In the genomic region with DNA sequence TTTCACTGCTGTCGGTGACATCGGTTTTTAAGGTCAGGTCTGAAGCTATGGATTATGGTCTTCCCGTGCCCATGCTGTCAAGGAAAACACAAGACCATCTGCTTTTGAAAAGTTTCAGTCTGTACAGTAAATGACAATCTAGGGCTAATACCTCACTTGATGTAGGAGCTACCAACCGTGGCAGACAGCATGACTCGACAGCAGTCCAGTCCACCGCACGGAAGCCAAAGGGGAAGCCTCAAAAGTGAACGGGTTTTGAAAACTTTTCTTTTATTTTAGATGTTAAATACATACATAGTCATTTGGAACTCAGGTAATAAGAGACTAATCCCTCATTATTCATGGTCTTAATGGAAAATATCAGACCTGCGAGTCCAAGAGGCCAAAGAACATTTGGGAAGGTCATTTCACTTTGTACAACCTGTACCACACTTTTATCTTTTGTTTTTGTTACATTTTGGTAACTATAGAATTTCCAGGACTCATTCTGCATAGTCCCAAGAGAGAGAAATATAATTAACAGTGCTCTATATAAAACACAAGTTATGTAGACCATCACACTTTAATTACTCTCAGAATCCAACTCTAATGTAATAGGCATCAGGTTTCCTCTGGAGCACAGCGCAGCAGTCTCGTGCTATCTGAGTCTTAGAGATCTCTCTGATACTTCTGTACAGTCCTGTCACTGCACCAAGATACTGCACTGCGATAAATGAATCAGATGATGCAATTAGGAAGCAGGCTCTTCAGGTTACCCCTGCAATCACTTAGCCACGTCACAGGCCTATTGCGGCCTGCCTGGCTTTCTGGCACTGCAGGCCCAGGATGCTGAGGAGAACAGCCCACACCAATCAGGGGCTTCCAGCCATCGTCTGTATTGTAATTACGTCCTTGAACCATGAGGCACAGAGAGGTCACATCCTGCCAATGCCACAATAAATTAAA, we compare ENCODE assay signal across 17 cellular contexts.
DNase-seq lines count a peak whose midpoint lies in the region; ATAC-seq, FAIRE-seq and TF ChIP-seq lines count a peak whose summit lies in the region.
"Had no signal": no experiment of that assay in that cellular context is flagged by ENCODE, and none has a peak within 500 bp of the region (broad histone marks: within the 10 kb centered on the region; RNA-seq: fewer than 3 reads in every experiment).

No MANE protein-coding gene starts in this region.

- no peak for ATAC-seq in Right ventricle myocardium superior (ENCODE audit: poor library complexity)
- ATAC-seq: pancreas had no signal

- H3K4me2 ChIP-seq in parathyroid adenoma (ENCODE audit: low read length), result peak overlapping the region; percentile 9

- H3K27me3 ChIP-seq in parathyroid adenoma (ENCODE audit: control insufficient read depth, insufficient read depth, low read length), result no peaks in the 10 kb centered on the region
- H3K27me3 ChIP-seq: pancreas, Peyer's patch had no signal

- H3K9me3 ChIP-seq in HEK293 (ENCODE audit: control insufficient read depth, insufficient read depth, low read depth, low read length) (no peaks in the 10 kb centered on the region), parathyroid adenoma (ENCODE audit: control insufficient read depth, low read length) (no peaks in the 10 kb centered on the region)
- H3K9me3 ChIP-seq: pancreas, Peyer's patch had no signal

- POLR2A ChIA-PET in HEK293 (lab: Yijun Ruan, JAX), result no interaction called here

- H3K4me3 ChIP-seq in HEK293 (ENCODE audit: low read depth, low read length), result no peak overlapping the region
- H3K4me3 ChIP-seq in parathyroid adenoma (ENCODE audit: low read depth, low read length), result no peak overlapping the region
- H3K4me3 ChIP-seq: pancreas, Peyer's patch had no signal

- H3K36me3 ChIP-seq in HEK293 (ENCODE audit: control insufficient read depth in 2 of 2, insufficient read depth in 1 of 2, low read length in 2 of 2) (no peaks in the 10 kb centered on the region), parathyroid adenoma (ENCODE audit: control insufficient read depth, insufficient read depth, low read length) (no peaks in the 10 kb centered on the region)
- H3K36me3 ChIP-seq: pancreas, Peyer's patch had no signal

- FAIRE-seq in HTR-8/SVneo (lab: Jason Lieb, UNC), result no peak
- FAIRE-seq: endothelial cell of umbilical vein, islet of Langerhans, pancreas had no signal

- no peaks in the 10 kb centered on the region for H3K79me2 ChIP-seq in parathyroid adenoma

- H2AFZ ChIP-seq in parathyroid adenoma, result peak overlapping the region; percentile 46

- TF ChIP-seq CTCF in HEK293 (tag by site-specific recombination; IDR thresholded peaks at IDR 0.05) (no peak), parathyroid adenoma (IDR thresholded peaks at IDR 0.05) (no peak)

- CTCF ChIA-PET in HEK293 (lab: Yijun Ruan, JAX), result interaction anchor here (0.7 to 8.0 kb wide), 19 partner anchors 8 to 1085 kb away, joined by 3 to 133 read pairs (median 6); no protein-coding TSS in a partner anchor

- intact Hi-C loops in Right ventricle myocardium superior (cut with DNase I), result no loop called here

- no peak overlapping the region for H3K9ac ChIP-seq in parathyroid adenoma

- H3K4me1 ChIP-seq in HEK293 (ENCODE audit: control insufficient read depth, insufficient read depth, low read length), result peaks cover 13% of the 10 kb centered on the region; the same call in 1 of the 2 replicates
- H3K4me1 ChIP-seq in parathyroid adenoma, result peaks cover 11% of the 10 kb centered on the region

- DNase-seq in NCI-H524 (lab: John Stamatoyannopoulos, UW) (peak; percentile 84 to 92), fibroblast of gingiva (ENCODE audit: low read depth) (peak; percentile 34), MV-4-11 (lab: John Stamatoyannopoulos, UW) (no peak), Right ventricle myocardium superior (no peak), iPS-NIHi7 (ENCODE audit: extremely low spot score) (no peak), HTR-8/SVneo (ENCODE audit: insufficient read length, low spot score) (no peak)
- DNase-seq: activated effector memory CD4-positive, alpha-beta T cell treated with Interleukin-2 at 50 U/mL for 16 hours; amygdala; Calu3; KG1; NCI-H1105; pancreas; Peyer's patch had no signal

- H3K27ac ChIP-seq in HEK293 (ENCODE audit: extremely low read depth, low read depth, low read length) (no peak overlapping the region), parathyroid adenoma (peak overlapping the region; percentile 78)
- H3K27ac ChIP-seq: pancreas had no signal

TF ChIP-seq in HEK293, 187 proteins besides CTCF, POLR2A, EP300 and RAD21 (continues in another document):
- TF ChIP-seq ZNF311 (tag by site-specific recombination; IDR thresholded peaks at IDR 0.05; ENCODE audit: borderline replicate concordance) (no peak), ZBTB20 (tag by site-specific recombination; IDR thresholded peaks at IDR 0.05) (no peak), ZNF621 (tag by site-specific recombination; IDR thresholded peaks at IDR 0.05) (no peak), ZNF302 (tag by site-specific recombination; IDR thresholded peaks at IDR 0.05; ENCODE audit: low read depth) (no peak), ZNF660 (tag by site-specific recombination; IDR thresholded peaks at IDR 0.05) (no peak), ZNF2 (tag by site-specific recombination; IDR thresholded peaks at IDR 0.05) (0 out of 2 replicates have a peak, but pooled peaks have one; percentile 25), ZNF600 (tag by site-specific recombination; IDR thresholded peaks at IDR 0.05) (no peak), ZNF239 (tag by site-specific recombination; IDR thresholded peaks at IDR 0.05) (no peak), ZNF701 (tag by site-specific recombination; IDR thresholded peaks at IDR 0.05) (no peak), ZFHX2 (tag by site-specific recombination; conservative IDR thresholded peaks at IDR 0.05) (no peak), ZNF140 (tag by site-specific recombination; IDR thresholded peaks at IDR 0.05) (no peak), ZBTB17 (tag by site-specific recombination; IDR thresholded peaks at IDR 0.05) (peak; percentile 79), TCF7L2 (IDR thresholded peaks at IDR 0.05; ENCODE audit: borderline replicate concordance, low read depth, low read length) (0 out of 2 replicates have a peak, but pooled peaks have one; percentile 36), ZNF114 (tag by site-specific recombination; IDR thresholded peaks at IDR 0.05) (no peak), OSR2 (tag by site-specific recombination; IDR thresholded peaks at IDR 0.05) (peak; percentile 52), ZBTB21 (tag by site-specific recombination; IDR thresholded peaks at IDR 0.05) (peak; percentile 62), ZNF146 (tag by site-specific recombination; IDR thresholded peaks at IDR 0.05) (no peak), ZNF223 (tag by site-specific recombination; IDR thresholded peaks at IDR 0.05) (no peak), SETDB1 (IDR thresholded peaks at IDR 0.05; ENCODE audit: insufficient read length, low read length) (no peak), ZNF658 (tag by site-specific recombination; IDR thresholded peaks at IDR 0.05) (no peak), ZNF366 (tag by site-specific recombination; conservative IDR thresholded peaks at IDR 0.05) (0 out of 2 replicates have a peak, but pooled peaks have one; percentile 23), ZNF624 (tag by site-specific recombination; IDR thresholded peaks at IDR 0.05) (no peak), YY1 (tag by site-specific recombination; IDR thresholded peaks at IDR 0.05) (no peak)
- TF ChIP-seq, protein P1, sequence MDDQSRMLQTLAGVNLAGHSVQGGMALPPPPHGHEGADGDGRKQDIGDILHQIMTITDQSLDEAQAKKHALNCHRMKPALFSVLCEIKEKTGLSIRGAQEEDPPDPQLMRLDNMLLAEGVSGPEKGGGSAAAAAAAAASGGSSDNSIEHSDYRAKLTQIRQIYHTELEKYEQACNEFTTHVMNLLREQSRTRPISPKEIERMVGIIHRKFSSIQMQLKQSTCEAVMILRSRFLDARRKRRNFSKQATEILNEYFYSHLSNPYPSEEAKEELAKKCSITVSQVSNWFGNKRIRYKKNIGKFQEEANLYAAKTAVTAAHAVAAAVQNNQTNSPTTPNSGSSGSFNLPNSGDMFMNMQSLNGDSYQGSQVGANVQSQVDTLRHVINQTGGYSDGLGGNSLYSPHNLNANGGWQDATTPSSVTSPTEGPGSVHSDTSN (CRISPR knock-in tag; IDR thresholded peaks at IDR 0.05), result no peak
- TF ChIP-seq, protein P2, sequence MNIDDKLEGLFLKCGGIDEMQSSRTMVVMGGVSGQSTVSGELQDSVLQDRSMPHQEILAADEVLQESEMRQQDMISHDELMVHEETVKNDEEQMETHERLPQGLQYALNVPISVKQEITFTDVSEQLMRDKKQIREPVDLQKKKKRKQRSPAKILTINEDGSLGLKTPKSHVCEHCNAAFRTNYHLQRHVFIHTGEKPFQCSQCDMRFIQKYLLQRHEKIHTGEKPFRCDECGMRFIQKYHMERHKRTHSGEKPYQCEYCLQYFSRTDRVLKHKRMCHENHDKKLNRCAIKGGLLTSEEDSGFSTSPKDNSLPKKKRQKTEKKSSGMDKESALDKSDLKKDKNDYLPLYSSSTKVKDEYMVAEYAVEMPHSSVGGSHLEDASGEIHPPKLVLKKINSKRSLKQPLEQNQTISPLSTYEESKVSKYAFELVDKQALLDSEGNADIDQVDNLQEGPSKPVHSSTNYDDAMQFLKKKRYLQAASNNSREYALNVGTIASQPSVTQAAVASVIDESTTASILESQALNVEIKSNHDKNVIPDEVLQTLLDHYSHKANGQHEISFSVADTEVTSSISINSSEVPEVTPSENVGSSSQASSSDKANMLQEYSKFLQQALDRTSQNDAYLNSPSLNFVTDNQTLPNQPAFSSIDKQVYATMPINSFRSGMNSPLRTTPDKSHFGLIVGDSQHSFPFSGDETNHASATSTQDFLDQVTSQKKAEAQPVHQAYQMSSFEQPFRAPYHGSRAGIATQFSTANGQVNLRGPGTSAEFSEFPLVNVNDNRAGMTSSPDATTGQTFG (tag by site-specific recombination; IDR thresholded peaks at IDR 0.05; ENCODE audit: borderline replicate concordance), result no peak
- TF ChIP-seq, protein P3, sequence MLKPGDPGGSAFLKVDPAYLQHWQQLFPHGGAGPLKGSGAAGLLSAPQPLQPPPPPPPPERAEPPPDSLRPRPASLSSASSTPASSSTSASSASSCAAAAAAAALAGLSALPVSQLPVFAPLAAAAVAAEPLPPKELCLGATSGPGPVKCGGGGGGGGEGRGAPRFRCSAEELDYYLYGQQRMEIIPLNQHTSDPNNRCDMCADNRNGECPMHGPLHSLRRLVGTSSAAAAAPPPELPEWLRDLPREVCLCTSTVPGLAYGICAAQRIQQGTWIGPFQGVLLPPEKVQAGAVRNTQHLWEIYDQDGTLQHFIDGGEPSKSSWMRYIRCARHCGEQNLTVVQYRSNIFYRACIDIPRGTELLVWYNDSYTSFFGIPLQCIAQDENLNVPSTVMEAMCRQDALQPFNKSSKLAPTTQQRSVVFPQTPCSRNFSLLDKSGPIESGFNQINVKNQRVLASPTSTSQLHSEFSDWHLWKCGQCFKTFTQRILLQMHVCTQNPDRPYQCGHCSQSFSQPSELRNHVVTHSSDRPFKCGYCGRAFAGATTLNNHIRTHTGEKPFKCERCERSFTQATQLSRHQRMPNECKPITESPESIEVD (tag by site-specific recombination; IDR thresholded peaks at IDR 0.05), result peak; percentile 18; the same call in 1 of the 2 replicates

Comparison
In these comparisons a context has a peak if more than half of its experiments do, and no peak if none do; other contexts are left out.
1. DNase-seq: peak in NCI-H524 (2 of 2) and fibroblast of gingiva (single experiment); none in MV-4-11 (single experiment), Right ventricle myocardium superior (single experiment), iPS-NIHi7 (single experiment) and HTR-8/SVneo (single experiment).